ENCODE assay signal across 11 cellular contexts in the genomic region with DNA sequence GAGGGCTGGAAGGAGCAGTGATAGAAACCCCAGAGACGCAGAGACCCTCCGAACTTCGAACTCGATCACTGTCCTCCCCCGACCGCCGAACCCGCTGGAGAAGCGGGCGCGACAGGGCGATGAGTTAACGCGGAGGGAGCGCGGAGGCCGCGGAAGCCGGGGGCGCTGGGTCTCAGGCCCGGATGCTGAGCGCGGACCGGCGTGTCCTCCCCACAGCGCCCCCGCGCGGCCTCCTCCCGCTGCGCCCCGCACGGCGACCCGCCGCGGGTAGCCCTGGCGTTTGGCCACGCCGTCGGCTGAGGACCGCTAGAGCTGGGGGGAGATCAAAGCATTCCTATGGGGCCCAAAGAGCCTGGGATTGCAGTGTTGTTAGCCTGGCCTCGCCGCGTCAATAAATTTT. TPM values are rescaled to one million over a fixed set of nuclear protein-coding genes. Genes with fewer than 3 reads are reported as not detected.
DNase-seq lines count a peak whose midpoint lies in the region; ATAC-seq and TF ChIP-seq lines count a peak whose summit lies in the region.
"Had no signal": no experiment of that assay in that cellular context is flagged by ENCODE, and none has a peak within 500 bp of the region (broad histone marks: within the 10 kb centered on the region; RNA-seq: fewer than 3 reads in every experiment).

No MANE protein-coding gene starts in this region.

- H3K36me3 ChIP-seq in iPS-20b (ENCODE audit: insufficient read depth, low read depth, low read length): no peaks in the 10 kb centered on the region
- H3K36me3 ChIP-seq in suprapubic skin: no peaks in the 10 kb centered on the region

- POLR2A ChIA-PET in activated CD4-positive, alpha-beta memory T cell treated with anti-CD3 and anti-CD28 coated beads, Interleukin-2, amount 10 ng/mL, durations not matched to agents 7 days and 5 days (lab: Charles Lee): no interaction called here

- peak in 1 of 2 donors; percentile 60 for TF ChIP-seq CTCF in suprapubic skin (IDR thresholded peaks at IDR 0.05)

- 22% methylated on average over 3 of the region's 45 CpGs for WGBS in suprapubic skin

- H3K4me1 ChIP-seq in iPS-20b (ENCODE audit: insufficient read depth, low read length) (no peaks in the 10 kb centered on the region; the same call in 1 of the 2 replicates), suprapubic skin (peaks cover 30% of the 10 kb centered on the region)

- no peak overlapping the region for H3K27ac ChIP-seq in iPS-20b (ENCODE audit: low read length)
- H3K27ac ChIP-seq in suprapubic skin: no peak overlapping the region

- H3K9ac ChIP-seq in iPS-20b (ENCODE audit: low read depth, low read length): no peak overlapping the region

- intact Hi-C loops in activated naive CD4-positive, alpha-beta T cell treated with anti-CD3 and anti-CD28 coated beads for 36 hours (cut with micrococcal nuclease): loop anchor here (10.0 kb wide), 2 partner anchors 972 to 1112 kb away; partner anchors contain the start of gene SMARCA2

- DNase-seq in activated naive CD4-positive, alpha-beta T cell treated with anti-CD3 and anti-CD28 coated beads for 36 hours: peak; percentile 54
- DNase-seq in activated naive CD4-positive, alpha-beta T cell treated with anti-CD3 and anti-CD28 coated beads, Interleukin-2, amount 50 U/mL, for 16 hours: no peak
- peak; percentile 35 for DNase-seq in activated CD4-positive, alpha-beta memory T cell treated with anti-CD3 and anti-CD28 coated beads, Interleukin-2, amount 10 ng/mL, durations not matched to agents 7 days and 5 days
- DNase-seq in suprapubic skin (ENCODE audit: low spot score in 2 of 2): no peak
- no peak for DNase-seq in NCI-H1694 treated with DMSO at 0.1 percent for 48 hours (lab: John Stamatoyannopoulos, UW)
- DNase-seq in HT-29 (ENCODE audit: low spot score): no peak

- H3K27me3 ChIP-seq in iPS-20b (ENCODE audit: insufficient read depth, low read length): peaks cover 100% of the 10 kb centered on the region
- H3K27me3 ChIP-seq in suprapubic skin: peaks cover 88% of the 10 kb centered on the region

- no peak for TF ChIP-seq POLR2A in suprapubic skin (IDR thresholded peaks at IDR 0.05)

- no peak overlapping the region for H3K27ac Mint-ChIP-seq in activated naive CD4-positive, alpha-beta T cell treated with anti-CD3 and anti-CD28 coated beads for 36 hours
- H3K27ac Mint-ChIP-seq in activated CD4-positive, alpha-beta memory T cell treated with anti-CD3 and anti-CD28 coated beads, Interleukin-2, amount 10 ng/mL, durations not matched to agents 7 days and 5 days: no peak overlapping the region
- H3K27ac Mint-ChIP-seq: activated T-helper 1 cell treated with anti-CD3 and anti-CD28 coated beads, Interleukin-12 subunit alpha, Interleukin-12 subunit beta, Interleukin-2, Interleukin-4 antibody, amounts not matched to agents 30 ng/mL and 10 ng/mL and 1 ng/mL, durations not matched to agents 14 hours and 24 hours and 36 hours had no signal

- CTCF ChIA-PET in activated naive CD4-positive, alpha-beta T cell treated with anti-CD3 and anti-CD28 coated beads for 36 hours (lab: Charles Lee): no interaction called here
- CTCF ChIA-PET in activated CD4-positive, alpha-beta memory T cell treated with anti-CD3 and anti-CD28 coated beads, Interleukin-2, amount 10 ng/mL, durations not matched to agents 7 days and 5 days (lab: Charles Lee): no interaction called here

- H3K27me3 Mint-ChIP-seq in activated naive CD4-positive, alpha-beta T cell treated with anti-CD3 and anti-CD28 coated beads for 36 hours (ENCODE audit: low read depth): peaks cover 72% of the 10 kb centered on the region
- H3K27me3 Mint-ChIP-seq in activated CD4-positive, alpha-beta memory T cell treated with anti-CD3 and anti-CD28 coated beads, Interleukin-2, amount 10 ng/mL, durations not matched to agents 7 days and 5 days: peaks cover 82% of the 10 kb centered on the region

- no peaks in the 10 kb centered on the region for H3K9me3 Mint-ChIP-seq in activated naive CD4-positive, alpha-beta T cell treated with anti-CD3 and anti-CD28 coated beads for 36 hours
- no peaks in the 10 kb centered on the region for H3K9me3 Mint-ChIP-seq in activated CD4-positive, alpha-beta memory T cell treated with anti-CD3 and anti-CD28 coated beads, Interleukin-2, amount 10 ng/mL, durations not matched to agents 7 days and 5 days
- H3K9me3 Mint-ChIP-seq: activated T-helper 1 cell treated with anti-CD3 and anti-CD28 coated beads, Interleukin-12 subunit alpha, Interleukin-12 subunit beta, Interleukin-2, Interleukin-4 antibody, amounts not matched to agents 30 ng/mL and 10 ng/mL and 1 ng/mL, durations not matched to agents 14 hours and 24 hours and 36 hours had no signal

- H3K4me1 Mint-ChIP-seq in activated naive CD4-positive, alpha-beta T cell treated with anti-CD3 and anti-CD28 coated beads for 36 hours (ENCODE audit: low read depth): peaks cover 31% of the 10 kb centered on the region
- peaks cover 18% of the 10 kb centered on the region for H3K4me1 Mint-ChIP-seq in activated CD4-positive, alpha-beta memory T cell treated with anti-CD3 and anti-CD28 coated beads, Interleukin-2, amount 10 ng/mL, durations not matched to agents 7 days and 5 days

- peak overlapping the region; percentile 50 for H3K4me3 Mint-ChIP-seq in activated naive CD4-positive, alpha-beta T cell treated with anti-CD3 and anti-CD28 coated beads for 36 hours
- no peak overlapping the region for H3K4me3 Mint-ChIP-seq in activated CD4-positive, alpha-beta memory T cell treated with anti-CD3 and anti-CD28 coated beads, Interleukin-2, amount 10 ng/mL, durations not matched to agents 7 days and 5 days

- TF ChIP-seq EP300 in suprapubic skin (IDR thresholded peaks at IDR 0.05): no peak

- ATAC-seq in HG03095 (IDR thresholded peaks at IDR 0.05; ENCODE audit: unreplicated experiment): no peak
- ATAC-seq: sciatic nerve had no signal

- H3K36me3 Mint-ChIP-seq in activated naive CD4-positive, alpha-beta T cell treated with anti-CD3 and anti-CD28 coated beads for 36 hours (ENCODE audit: low read depth): peaks cover 1% of the 10 kb centered on the region
- H3K36me3 Mint-ChIP-seq in activated CD4-positive, alpha-beta memory T cell treated with anti-CD3 and anti-CD28 coated beads, Interleukin-2, amount 10 ng/mL, durations not matched to agents 7 days and 5 days (ENCODE audit: low read depth): peaks cover 15% of the 10 kb centered on the region

- H3K4me3 ChIP-seq in iPS-20b (ENCODE audit: low read length) (peak overlapping the region; percentile 65), suprapubic skin (peak overlapping the region; percentile 23)

- H3K9me3 ChIP-seq in iPS-20b (ENCODE audit: insufficient read depth, low read depth, low read length) (peaks cover 7% of the 10 kb centered on the region; the same call in 1 of the 2 replicates), suprapubic skin (no peaks in the 10 kb centered on the region)

RNA-seq across cellular contexts. Expression of gene DMRT2, which starts 7.7 kb away (rescaled TPM):
- not detected for total RNA-seq in activated naive CD4-positive, alpha-beta T cell treated with anti-CD3 and anti-CD28 coated beads for 36 hours
- total RNA-seq in activated CD4-positive, alpha-beta memory T cell treated with anti-CD3 and anti-CD28 coated beads, Interleukin-2, amount 10 ng/mL, durations not matched to agents 7 days and 5 days: 1 to 10 TPM; 2.9 to 3.3 TPM
- total RNA-seq in suprapubic skin: 1 to 10 TPM in 1 of 4 donors, under 1 TPM in 3; 0.60 to 1.1 (median 0.68) TPM
- total RNA-seq in HT-29 (2014; rRNA removed; shearing (Covaris generic)): not detected in 2 replicates
- total RNA-seq: RPMI7951 had no signal

Comparison
In these comparisons a context has a peak if more than half of its experiments do, and no peak if none do; other contexts are left out.
1. DNase-seq: peak in activated naive CD4-positive, alpha-beta T cell treated with anti-CD3 and anti-CD28 coated beads for 36 hours (single experiment) and activated CD4-positive, alpha-beta memory T cell treated with anti-CD3 and anti-CD28 coated beads, Interleukin-2, amount 10 ng/mL, durations not matched to agents 7 days and 5 days (single experiment); none in activated naive CD4-positive, alpha-beta T cell treated with anti-CD3 and anti-CD28 coated beads, Interleukin-2, amount 50 U/mL, for 16 hours (single experiment), suprapubic skin (0 of 2), NCI-H1694 treated with DMSO at 0.1 percent for 48 hours (single experiment) and HT-29 (single experiment).